ENCODE assay signal across 1 cellular context in the genomic region with DNA sequence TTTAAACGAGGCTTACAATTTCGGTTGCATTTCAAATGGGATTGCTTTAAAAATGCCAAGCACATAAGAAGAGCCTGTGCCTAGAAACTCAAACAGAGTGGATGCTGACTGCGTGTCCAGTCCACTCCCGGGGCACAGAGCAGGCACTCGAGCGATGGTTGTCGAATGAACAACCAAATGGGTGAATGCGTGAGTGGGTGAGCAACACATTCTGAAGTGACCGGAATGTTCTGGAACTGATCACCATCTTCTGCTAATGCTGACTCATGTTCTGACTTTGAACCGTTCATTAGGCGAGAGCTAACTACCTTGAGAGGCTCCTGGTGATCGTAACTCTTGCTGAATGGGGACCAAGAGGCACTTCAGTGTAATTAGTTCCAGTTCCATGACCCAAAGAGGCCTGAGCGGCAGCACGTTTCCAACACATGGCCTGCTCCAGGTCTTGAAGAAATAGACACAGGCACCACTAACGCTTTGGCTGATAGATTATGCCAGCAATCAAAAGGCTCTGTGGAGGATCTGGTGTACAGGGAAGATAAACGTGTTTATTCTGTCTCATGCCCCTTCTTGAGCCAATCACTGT.
TF ChIP-seq lines count a peak whose summit lies in the region.

No MANE protein-coding gene starts in this region.

TF ChIP-seq in GM12878, 131 proteins besides CTCF, POLR2A, EP300 and RAD21:
- no peak for TF ChIP-seq EED (IDR thresholded peaks at IDR 0.05; ENCODE audit: low read depth)
- peak; percentile 91 for TF ChIP-seq SMARCA5 (IDR thresholded peaks at IDR 0.05)
- 0 out of 2 replicates have a peak, but pooled peaks have one; percentile 40 for TF ChIP-seq LARP7 (IDR thresholded peaks at IDR 0.05)
- TF ChIP-seq BACH1 (IDR thresholded peaks at IDR 0.05; ENCODE audit: borderline replicate concordance), result no peak
- TF ChIP-seq PML (IDR thresholded peaks at IDR 0.05; ENCODE audit: low read length), result peak; percentile 20; the same call in 1 of the 2 replicates
- TF ChIP-seq IRF4 (IDR thresholded peaks at IDR 0.05; ENCODE audit: low read depth, low read length), result peak; percentile 32; the same call in 1 of the 2 replicates
- TF ChIP-seq, protein P1, sequence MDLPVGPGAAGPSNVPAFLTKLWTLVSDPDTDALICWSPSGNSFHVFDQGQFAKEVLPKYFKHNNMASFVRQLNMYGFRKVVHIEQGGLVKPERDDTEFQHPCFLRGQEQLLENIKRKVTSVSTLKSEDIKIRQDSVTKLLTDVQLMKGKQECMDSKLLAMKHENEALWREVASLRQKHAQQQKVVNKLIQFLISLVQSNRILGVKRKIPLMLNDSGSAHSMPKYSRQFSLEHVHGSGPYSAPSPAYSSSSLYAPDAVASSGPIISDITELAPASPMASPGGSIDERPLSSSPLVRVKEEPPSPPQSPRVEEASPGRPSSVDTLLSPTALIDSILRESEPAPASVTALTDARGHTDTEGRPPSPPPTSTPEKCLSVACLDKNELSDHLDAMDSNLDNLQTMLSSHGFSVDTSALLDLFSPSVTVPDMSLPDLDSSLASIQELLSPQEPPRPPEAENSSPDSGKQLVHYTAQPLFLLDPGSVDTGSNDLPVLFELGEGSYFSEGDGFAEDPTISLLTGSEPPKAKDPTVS (IDR thresholded peaks at IDR 0.05; ENCODE audit: low read depth, low read length), result peak; percentile 70; the same call in 1 of the 2 replicates
- TF ChIP-seq, protein P2, sequence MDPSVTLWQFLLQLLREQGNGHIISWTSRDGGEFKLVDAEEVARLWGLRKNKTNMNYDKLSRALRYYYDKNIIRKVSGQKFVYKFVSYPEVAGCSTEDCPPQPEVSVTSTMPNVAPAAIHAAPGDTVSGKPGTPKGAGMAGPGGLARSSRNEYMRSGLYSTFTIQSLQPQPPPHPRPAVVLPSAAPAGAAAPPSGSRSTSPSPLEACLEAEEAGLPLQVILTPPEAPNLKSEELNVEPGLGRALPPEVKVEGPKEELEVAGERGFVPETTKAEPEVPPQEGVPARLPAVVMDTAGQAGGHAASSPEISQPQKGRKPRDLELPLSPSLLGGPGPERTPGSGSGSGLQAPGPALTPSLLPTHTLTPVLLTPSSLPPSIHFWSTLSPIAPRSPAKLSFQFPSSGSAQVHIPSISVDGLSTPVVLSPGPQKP (IDR thresholded peaks at IDR 0.05; ENCODE audit: low read depth, low read length), result no peak
- TF ChIP-seq, protein P3, sequence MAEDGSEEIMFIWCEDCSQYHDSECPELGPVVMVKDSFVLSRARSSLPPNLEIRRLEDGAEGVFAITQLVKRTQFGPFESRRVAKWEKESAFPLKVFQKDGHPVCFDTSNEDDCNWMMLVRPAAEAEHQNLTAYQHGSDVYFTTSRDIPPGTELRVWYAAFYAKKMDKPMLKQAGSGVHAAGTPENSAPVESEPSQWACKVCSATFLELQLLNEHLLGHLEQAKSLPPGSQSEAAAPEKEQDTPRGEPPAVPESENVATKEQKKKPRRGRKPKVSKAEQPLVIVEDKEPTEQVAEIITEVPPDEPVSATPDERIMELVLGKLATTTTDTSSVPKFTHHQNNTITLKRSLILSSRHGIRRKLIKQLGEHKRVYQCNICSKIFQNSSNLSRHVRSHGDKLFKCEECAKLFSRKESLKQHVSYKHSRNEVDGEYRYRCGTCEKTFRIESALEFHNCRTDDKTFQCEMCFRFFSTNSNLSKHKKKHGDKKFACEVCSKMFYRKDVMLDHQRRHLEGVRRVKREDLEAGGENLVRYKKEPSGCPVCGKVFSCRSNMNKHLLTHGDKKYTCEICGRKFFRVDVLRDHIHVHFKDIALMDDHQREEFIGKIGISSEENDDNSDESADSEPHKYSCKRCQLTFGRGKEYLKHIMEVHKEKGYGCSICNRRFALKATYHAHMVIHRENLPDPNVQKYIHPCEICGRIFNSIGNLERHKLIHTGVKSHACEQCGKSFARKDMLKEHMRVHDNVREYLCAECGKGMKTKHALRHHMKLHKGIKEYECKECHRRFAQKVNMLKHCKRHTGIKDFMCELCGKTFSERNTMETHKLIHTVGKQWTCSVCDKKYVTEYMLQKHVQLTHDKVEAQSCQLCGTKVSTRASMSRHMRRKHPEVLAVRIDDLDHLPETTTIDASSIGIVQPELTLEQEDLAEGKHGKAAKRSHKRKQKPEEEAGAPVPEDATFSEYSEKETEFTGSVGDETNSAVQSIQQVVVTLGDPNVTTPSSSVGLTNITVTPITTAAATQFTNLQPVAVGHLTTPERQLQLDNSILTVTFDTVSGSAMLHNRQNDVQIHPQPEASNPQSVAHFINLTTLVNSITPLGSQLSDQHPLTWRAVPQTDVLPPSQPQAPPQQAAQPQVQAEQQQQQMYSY (CRISPR knock-in tag; IDR thresholded peaks at IDR 0.05), result no peak
- no peak for TF ChIP-seq TBL1XR1 (IDR thresholded peaks at IDR 0.05; ENCODE audit: low read depth, low read length)
- no peak for TF ChIP-seq MEF2A (IDR thresholded peaks at IDR 0.05; ENCODE audit: insufficient read depth, low read depth, low read length)
- no peak for TF ChIP-seq SPI1 (IDR thresholded peaks at IDR 0.05; ENCODE audit: borderline replicate concordance, insufficient read depth, low read depth, low read length)
- no peak for TF ChIP-seq CHD4 (IDR thresholded peaks at IDR 0.05)
- TF ChIP-seq, protein P4, sequence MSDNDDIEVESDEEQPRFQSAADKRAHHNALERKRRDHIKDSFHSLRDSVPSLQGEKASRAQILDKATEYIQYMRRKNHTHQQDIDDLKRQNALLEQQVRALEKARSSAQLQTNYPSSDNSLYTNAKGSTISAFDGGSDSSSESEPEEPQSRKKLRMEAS (IDR thresholded peaks at IDR 0.05; ENCODE audit: low read depth, low read length), result peak; percentile 19; the same call in 1 of the 2 replicates
